In the genomic region with DNA sequence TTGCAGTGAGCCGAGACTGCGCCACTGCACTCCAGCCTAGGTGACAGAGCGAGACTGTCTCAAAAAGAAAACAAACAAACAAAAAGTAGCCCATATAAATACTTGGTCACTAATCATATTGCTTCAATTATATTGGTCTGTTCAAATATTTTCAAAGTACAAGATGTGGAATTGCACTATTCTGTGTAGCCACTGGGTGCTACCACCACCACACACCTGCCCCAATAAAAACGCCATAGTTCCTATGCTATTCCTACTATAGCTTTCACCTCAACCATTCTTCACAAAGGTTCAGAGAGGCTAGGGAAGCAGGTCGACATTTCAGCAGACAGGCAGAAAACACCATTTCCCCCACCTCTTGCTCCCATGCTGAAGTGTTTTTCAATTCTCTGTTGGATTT, we compare ENCODE assay signal across 29 cellular contexts. TPM values are rescaled to one million over a fixed set of nuclear protein-coding genes. Genes with fewer than 3 reads are reported as not detected.
DNase-seq lines count a peak whose midpoint lies in the region; TF ChIP-seq lines count a peak whose summit lies in the region.
"Had no signal": no experiment of that assay in that cellular context is flagged by ENCODE, and none has a peak within 500 bp of the region (broad histone marks: within the 10 kb centered on the region; RNA-seq: fewer than 3 reads in every experiment).

No MANE protein-coding gene starts in this region.

- TF ChIP-seq CTCF in GM12865 (IDR thresholded peaks at IDR 0.05; ENCODE audit: insufficient read depth, low read depth, low read length, missing control alignments), result peak; percentile 3
- TF ChIP-seq CTCF in HFFc6 (IDR thresholded peaks at IDR 0.05), result peak; percentile 57
- TF ChIP-seq CTCF in astrocyte of the cerebellum (IDR thresholded peaks at IDR 0.05; ENCODE audit: low read depth, low read length, missing control alignments), result peak; percentile 11
- TF ChIP-seq CTCF in progenitor cell of endocrine pancreas (IDR thresholded peaks at IDR 0.05; ENCODE audit: unreplicated experiment), result peak; percentile 20
- no peak for TF ChIP-seq CTCF in glutamatergic neuron (IDR thresholded peaks at IDR 0.05; ENCODE audit: partially characterized antibody, unreplicated experiment)

- no peak overlapping the region for H3K4me3 ChIP-seq in GM12865 (ENCODE audit: low read depth, low read length)
- no peak overlapping the region for H3K4me3 ChIP-seq in astrocyte of the cerebellum (ENCODE audit: low read depth, low read length)
- H3K4me3 ChIP-seq: BLaER1 treated with 17β-estradiol and CSF1 and Interleukin-3, amounts not matched to agents 10 nM and 100 nM; breast epithelium; colonic mucosa; smooth muscle cell; transverse colon had no signal

- DNase-seq in GM12865 (ENCODE audit: low read depth) (no peak), HFFc6 (no peak), astrocyte of the cerebellum (ENCODE audit: low read depth) (no peak), progenitor cell of endocrine pancreas (ENCODE audit: low spot score, unreplicated experiment) (no peak), glutamatergic neuron (no peak), NCI-H2081 treated with DMSO at 0.1 percent for 48 hours (lab: John Stamatoyannopoulos, UW) (no peak), COLO829 (ENCODE audit: low spot score) (no peak)
- DNase-seq: activated CD4-positive, alpha-beta memory T cell treated with anti-CD3 and anti-CD28 coated beads for 36 hours; activated CD4-positive, CD25-positive, alpha-beta regulatory T cell treated with anti-CD3 and anti-CD28 coated beads, Interleukin-2, amount 50 U/mL, for 72 hours; activated CD8-positive, alpha-beta memory T cell treated with anti-CD3 and anti-CD28 coated beads, Interleukin-2, amount 50 U/mL, for 4 hours; activated naive CD4-positive, alpha-beta T cell treated with anti-CD3 and anti-CD28 coated beads for 36 hours; Calu3; colonic mucosa; effector CD8-positive, alpha-beta T cell; erythroblast; head of caudate nucleus; left ventricle myocardium superior; NCI-H1105 treated with DMSO at 0.1 percent for 48 hours; NCI-H2029; NCI-H226; NCI-H69; stimulated activated CD4-positive, alpha-beta T cell treated with anti-CD3 and anti-CD28 coated beads, Interleukin-1b, Interleukin-23, amount 100 ng/mL, for 48 hours; transverse colon had no signal

- peaks cover 2% of the 10 kb centered on the region; the same call in 1 of the 2 replicates for H3K27me3 Mint-ChIP-seq in HFFc6 (ENCODE audit: insufficient read depth)
- no peaks in the 10 kb centered on the region for H3K27me3 Mint-ChIP-seq in progenitor cell of endocrine pancreas
- no peaks in the 10 kb centered on the region for H3K27me3 Mint-ChIP-seq in glutamatergic neuron (ENCODE audit: unreplicated experiment)
- H3K27me3 Mint-ChIP-seq: activated CD4-positive, alpha-beta memory T cell treated with anti-CD3 and anti-CD28 coated beads for 36 hours; IgD-negative memory B cell had no signal

- H3K36me3 Mint-ChIP-seq in HFFc6 (ENCODE audit: low read depth) (peaks cover 27% of the 10 kb centered on the region), progenitor cell of endocrine pancreas (ENCODE audit: insufficient read depth) (peaks cover 24% of the 10 kb centered on the region), glutamatergic neuron (ENCODE audit: unreplicated experiment) (no peaks in the 10 kb centered on the region)

- H3K27ac Mint-ChIP-seq in HFFc6 (no peak overlapping the region), progenitor cell of endocrine pancreas (no peak overlapping the region), glutamatergic neuron (ENCODE audit: unreplicated experiment) (no peak overlapping the region)
- H3K27ac Mint-ChIP-seq: activated CD4-positive, alpha-beta memory T cell treated with anti-CD3 and anti-CD28 coated beads for 36 hours; activated naive CD4-positive, alpha-beta T cell treated with anti-CD3 and anti-CD28 coated beads for 36 hours; activated T-helper 1 cell treated with anti-CD3 and anti-CD28 coated beads, Interleukin-12 subunit alpha, Interleukin-12 subunit beta, Interleukin-2, Interleukin-4 antibody, amounts not matched to agents 30 ng/mL and 10 ng/mL and 1 ng/mL, durations not matched to agents 14 hours and 24 hours and 36 hours; IgD-negative memory B cell; T-helper 1 cell treated with Interleukin-12 subunit alpha and Interleukin-12 subunit beta and Interleukin-4 antibody, amounts not matched to agents 30 μg/mL and 1 μg/mL, for 36 hours had no signal

- in situ Hi-C loops in astrocyte of the cerebellum (cut with HindIII; ENCODE audit: low sequenced_read_pairs), result no loop called here

- H3K4me3 Mint-ChIP-seq in HFFc6 (no peak overlapping the region), progenitor cell of endocrine pancreas (ENCODE audit: low read depth) (no peak overlapping the region), glutamatergic neuron (ENCODE audit: unreplicated experiment) (no peak overlapping the region)
- H3K4me3 Mint-ChIP-seq: activated CD4-positive, alpha-beta memory T cell treated with anti-CD3 and anti-CD28 coated beads for 36 hours; activated naive CD4-positive, alpha-beta T cell treated with anti-CD3 and anti-CD28 coated beads for 36 hours; activated T-helper 1 cell treated with anti-CD3 and anti-CD28 coated beads, Interleukin-12 subunit alpha, Interleukin-12 subunit beta, Interleukin-2, Interleukin-4 antibody, amounts not matched to agents 30 ng/mL and 10 ng/mL and 1 ng/mL, durations not matched to agents 14 hours and 24 hours and 36 hours; IgD-negative memory B cell; T-helper 1 cell treated with Interleukin-12 subunit alpha and Interleukin-12 subunit beta and Interleukin-4 antibody, amounts not matched to agents 30 μg/mL and 1 μg/mL, for 36 hours had no signal

- no peaks in the 10 kb centered on the region for H3K4me1 Mint-ChIP-seq in HFFc6 (ENCODE audit: low read depth)
- no peaks in the 10 kb centered on the region for H3K4me1 Mint-ChIP-seq in progenitor cell of endocrine pancreas (ENCODE audit: low read depth)
- H3K4me1 Mint-ChIP-seq in glutamatergic neuron (ENCODE audit: low read depth, unreplicated experiment), result no peaks in the 10 kb centered on the region

- H3K9me3 Mint-ChIP-seq in HFFc6, result no peaks in the 10 kb centered on the region
- peaks cover 9% of the 10 kb centered on the region for H3K9me3 Mint-ChIP-seq in progenitor cell of endocrine pancreas (ENCODE audit: low read depth)
- H3K9me3 Mint-ChIP-seq in glutamatergic neuron (ENCODE audit: unreplicated experiment), result no peaks in the 10 kb centered on the region
- H3K9me3 Mint-ChIP-seq: activated CD4-positive, alpha-beta memory T cell treated with anti-CD3 and anti-CD28 coated beads for 36 hours; activated naive CD4-positive, alpha-beta T cell treated with anti-CD3 and anti-CD28 coated beads for 36 hours; activated T-helper 1 cell treated with anti-CD3 and anti-CD28 coated beads, Interleukin-12 subunit alpha, Interleukin-12 subunit beta, Interleukin-2, Interleukin-4 antibody, amounts not matched to agents 30 ng/mL and 10 ng/mL and 1 ng/mL, durations not matched to agents 14 hours and 24 hours and 36 hours; IgD-negative memory B cell; T-helper 1 cell treated with Interleukin-12 subunit alpha and Interleukin-12 subunit beta and Interleukin-4 antibody, amounts not matched to agents 30 μg/mL and 1 μg/mL, for 36 hours had no signal

RNA-seq across cellular contexts. Expression of a gene that starts 16.7 kb away (rescaled TPM):
- 10 to 100 TPM; 15.3 to 27.2 (median 22.7) TPM for total RNA-seq in HFFc6 (2021; fragmentation: NEBNext Ultra II Directional; extraction: Animal tissue kit (Norgen Biotek cat#: 25700))
- 25.2 and 25.5 TPM in 2 replicates for total RNA-seq in progenitor cell of endocrine pancreas
- 10.6 TPM for total RNA-seq in glutamatergic neuron (ENCODE audit: unreplicated experiment)
